10 cellular contexts compared by ENCODE assay signal in genomic region chr5:56827043-56827442, GRCh38. TPM values are rescaled to one million over a fixed set of nuclear protein-coding genes. Genes with fewer than 3 reads are reported as not detected.
A peak's percentile ranks its signal among the peaks of the same experiment; 100 is the strongest.
DNase-seq lines count a peak whose midpoint lies in the region; ATAC-seq lines count a peak whose summit lies in the region.
"Had no signal": no experiment of that assay in that cellular context is flagged by ENCODE, and none has a peak within 500 bp of the region (broad histone marks: within the 10 kb centered on the region; RNA-seq: fewer than 3 reads in every experiment).

No MANE protein-coding gene starts in this region.

- H3K9ac ChIP-seq in GM23248: no peak overlapping the region

- H4K20me1 ChIP-seq in GM23248 (ENCODE audit: insufficient read depth): no peaks in the 10 kb centered on the region

- H3K4me3 Mint-ChIP-seq in activated CD8-positive, alpha-beta T cell treated with anti-CD3 and anti-CD28 coated beads, Interleukin-2, amount 10 ng/mL, durations not matched to agents 7 days and 5 days: no peak overlapping the region

- H3K27me3 ChIP-seq in GM23248 (replicated peaks; ENCODE audit: insufficient read depth): no peaks in the 10 kb centered on the region
- H3K27me3 ChIP-seq: suprapubic skin had no signal

- WGBS in GM23248 (ENCODE audit: low coverage in 1 of 2, low lambda C conversion rate in 2 of 2, missing lambda C conversion rate in 2 of 2), 2 experiments: 84 to 91% methylated on average over 5 of the region's 5 CpGs

- H3K9me2 ChIP-seq in GM23248 (ENCODE audit: insufficient read depth): no peaks in the 10 kb centered on the region

- in situ Hi-C loops in GM23248 (cut with MboI): loop anchor here (25.0 kb wide), 1 partner anchor 840 kb away; the partner anchor contains the start of gene IL6ST

- POLR2A ChIA-PET in activated CD8-positive, alpha-beta T cell treated with anti-CD3 and anti-CD28 coated beads, Interleukin-2, amount 10 ng/mL, durations not matched to agents 7 days and 5 days (lab: Charles Lee): no interaction called here

- H3F3A ChIP-seq in GM23248 (ENCODE audit: insufficient read depth): no peaks in the 10 kb centered on the region

- H3K4me1 ChIP-seq in GM23248 (ENCODE audit: insufficient read depth): no peaks in the 10 kb centered on the region

- H3K27ac Mint-ChIP-seq in activated CD8-positive, alpha-beta T cell treated with anti-CD3 and anti-CD28 coated beads, Interleukin-2, amount 10 ng/mL, durations not matched to agents 7 days and 5 days: no peak overlapping the region

- H3K27ac ChIP-seq in GM23248: no peak overlapping the region
- H3K27ac ChIP-seq: RWPE1, suprapubic skin had no signal

- peak; percentile 29 for ATAC-seq in activated CD8-positive, alpha-beta T cell treated with anti-CD3 and anti-CD28 coated beads, Interleukin-2, amount 10 ng/mL, durations not matched to agents 7 days and 5 days
- ATAC-seq in HG02588 (IDR thresholded peaks at IDR 0.05; ENCODE audit: unreplicated experiment) (no peak), GM21381 (IDR thresholded peaks at IDR 0.05; ENCODE audit: unreplicated experiment) (no peak)

- no peak overlapping the region for H3K4me2 ChIP-seq in GM23248 (ENCODE audit: unreplicated experiment)

- peaks cover 7% of the 10 kb centered on the region for H3K36me3 Mint-ChIP-seq in activated CD8-positive, alpha-beta T cell treated with anti-CD3 and anti-CD28 coated beads, Interleukin-2, amount 10 ng/mL, durations not matched to agents 7 days and 5 days (ENCODE audit: low read depth)

- H3K9me3 ChIP-seq in GM23248 (ENCODE audit: low read depth): no peaks in the 10 kb centered on the region
- H3K9me3 ChIP-seq: suprapubic skin had no signal

- H2AFZ ChIP-seq in GM23248: no peak overlapping the region

- H3K27me3 Mint-ChIP-seq in activated CD8-positive, alpha-beta T cell treated with anti-CD3 and anti-CD28 coated beads, Interleukin-2, amount 10 ng/mL, durations not matched to agents 7 days and 5 days (ENCODE audit: low read depth): no peaks in the 10 kb centered on the region

- no peaks in the 10 kb centered on the region for H3K36me3 ChIP-seq in GM23248 (ENCODE audit: low read depth)
- H3K36me3 ChIP-seq: suprapubic skin had no signal

- peaks cover 90% of the 10 kb centered on the region for H3K79me2 ChIP-seq in GM23248 (ENCODE audit: insufficient read depth)

- H3K4me3 ChIP-seq in GM23248: no peak overlapping the region
- H3K4me3 ChIP-seq: suprapubic skin had no signal

- DNase-seq in AG08395 (ENCODE audit: low spot score) (peak; percentile 3), GM23248 (peak; percentile 6), islet precursor cell (peak; percentile 64), globus pallidus (ENCODE audit: low spot score) (no peak), NCI-H2196 treated with DMSO at 0.1 percent for 48 hours (lab: John Stamatoyannopoulos, UW; ENCODE audit: unreplicated experiment) (no peak)
- DNase-seq in activated CD8-positive, alpha-beta T cell treated with anti-CD3 and anti-CD28 coated beads, Interleukin-2, amount 10 ng/mL, durations not matched to agents 7 days and 5 days: no peak

- no peaks in the 10 kb centered on the region for H3K9me3 Mint-ChIP-seq in activated CD8-positive, alpha-beta T cell treated with anti-CD3 and anti-CD28 coated beads, Interleukin-2, amount 10 ng/mL, durations not matched to agents 7 days and 5 days (ENCODE audit: insufficient read depth)

- peaks cover 65% of the 10 kb centered on the region for H3K4me1 Mint-ChIP-seq in activated CD8-positive, alpha-beta T cell treated with anti-CD3 and anti-CD28 coated beads, Interleukin-2, amount 10 ng/mL, durations not matched to agents 7 days and 5 days (ENCODE audit: low read depth)

- CTCF ChIA-PET in activated CD8-positive, alpha-beta T cell treated with anti-CD3 and anti-CD28 coated beads, Interleukin-2, amount 10 ng/mL, durations not matched to agents 7 days and 5 days (lab: Charles Lee): interaction anchor here (0.7 to 1.8 kb wide), 5 partner anchors 10 to 556 kb away, joined by 3 to 13 read pairs (median 4); no protein-coding TSS in a partner anchor

RNA-seq across cellular contexts. Expression of gene MAP3K1, which starts 11.7 kb away (rescaled TPM):
- 4.3 and 4.6 TPM in 2 replicates for total RNA-seq in GM23248 (2014; rRNA removed; shearing (Covaris generic))
- polyA plus RNA-seq in GM23248 (2016; fragmentation: Nextera tagmentation; extraction: Ambion mirVana): 1.7 and 1.8 TPM in 2 replicates
- total RNA-seq in activated CD8-positive, alpha-beta T cell treated with anti-CD3 and anti-CD28 coated beads, Interleukin-2, amount 10 ng/mL, durations not matched to agents 7 days and 5 days: 10 to 100 TPM; 24.1 to 25.1 TPM

Comparison
In these comparisons a context has a peak if more than half of its experiments do, and no peak if none do; other contexts are left out.
1. DNase-seq: peak in AG08395 (single experiment), GM23248 (single experiment) and islet precursor cell (single experiment); none in activated CD8-positive, alpha-beta T cell treated with anti-CD3 and anti-CD28 coated beads, Interleukin-2, amount 10 ng/mL, durations not matched to agents 7 days and 5 days (single experiment), globus pallidus (single experiment) and NCI-H2196 treated with DMSO at 0.1 percent for 48 hours (single experiment).